ENCODE assay signal across 10 cellular contexts in genomic region chr21:42461185-42461520, GRCh38. TPM values are rescaled to one million over a fixed set of nuclear protein-coding genes. Genes with fewer than 3 reads are reported as not detected.
DNase-seq lines count a peak whose midpoint lies in the region; ATAC-seq and TF ChIP-seq lines count a peak whose summit lies in the region.
"Had no signal": no experiment of that assay in that cellular context is flagged by ENCODE, and none has a peak within 500 bp of the region (broad histone marks: within the 10 kb centered on the region; RNA-seq: fewer than 3 reads in every experiment).

No MANE protein-coding gene starts in this region.

- peak overlapping the region; percentile 58; the same call in 1 of the 2 replicates for H3K4me2 ChIP-seq in DND-41 (ENCODE audit: insufficient read depth, low read length)

- peak in 1 of 2 donors; percentile 21 for TF ChIP-seq POLR2A in Peyer's patch (IDR thresholded peaks at IDR 0.05)

- no peaks in the 10 kb centered on the region for H3K27me3 Mint-ChIP-seq in CD4-positive, alpha-beta memory T cell

- H3K36me3 Mint-ChIP-seq in CD4-positive, alpha-beta memory T cell = no peaks in the 10 kb centered on the region

- no peak overlapping the region for H3K4me3 ChIP-seq in CD4-positive, alpha-beta memory T cell (ENCODE audit: low read length in 2 of 2)
- H3K4me3 ChIP-seq in DND-41 (ENCODE audit: low read depth in 1 of 2, low read length in 2 of 2) (no peak overlapping the region), Peyer's patch (no peak overlapping the region), mucosa of descending colon (no peak overlapping the region)

- no peaks in the 10 kb centered on the region for H3K27me3 ChIP-seq in CD4-positive, alpha-beta memory T cell (ENCODE audit: insufficient read depth, low read length)
- H3K27me3 ChIP-seq in DND-41 (ENCODE audit: insufficient read depth, low read length, poor library complexity) (no peaks in the 10 kb centered on the region), Peyer's patch (no peaks in the 10 kb centered on the region)

- peak overlapping the region; percentile 8 to 96 (median 89) for H3K27ac Mint-ChIP-seq in CD4-positive, alpha-beta memory T cell

- H3K79me2 ChIP-seq in DND-41 (ENCODE audit: insufficient read depth, low read length) = no peaks in the 10 kb centered on the region

- no peak for DNase-seq in CD4-positive, alpha-beta memory T cell
- DNase-seq in DND-41 (no peak), Peyer's patch (peak in 1 of 3 donors; percentile 48), mucosa of descending colon (peak in 2 of 3 donors; percentile 35 to 49), H4 (ENCODE audit: low spot score) (no peak)
- DNase-seq: aorta, left ventricle myocardium superior had no signal

- no peak overlapping the region for H3K9ac ChIP-seq in DND-41 (ENCODE audit: low read depth, low read length)

- H3K27ac ChIP-seq in CD4-positive, alpha-beta memory T cell (ENCODE audit: low read depth, low read length) = no peak overlapping the region
- H3K27ac ChIP-seq in DND-41 (ENCODE audit: low read length) (peak overlapping the region; percentile 72), Peyer's patch (peak overlapping the region; percentile 45 to 94 (median 80))

- no peaks in the 10 kb centered on the region for H3K9me3 ChIP-seq in CD4-positive, alpha-beta memory T cell (ENCODE audit: control insufficient read depth in 1 of 2, low read length in 2 of 2)
- H3K9me3 ChIP-seq in DND-41 (ENCODE audit: insufficient read depth, low read length, severe bottlenecking) = no peaks in the 10 kb centered on the region
- no peaks in the 10 kb centered on the region for H3K9me3 ChIP-seq in Peyer's patch
- no peaks in the 10 kb centered on the region for H3K9me3 ChIP-seq in mucosa of descending colon

- TF ChIP-seq CTCF in DND-41 (IDR thresholded peaks at IDR 0.05; ENCODE audit: borderline replicate concordance, extremely low read depth, low read length, poor library complexity, severe bottlenecking) = no peak
- TF ChIP-seq CTCF in Peyer's patch (IDR thresholded peaks at IDR 0.05) = no peak
- TF ChIP-seq CTCF in mucosa of descending colon (IDR thresholded peaks at IDR 0.05) = no peak

- no peaks in the 10 kb centered on the region for H4K20me1 ChIP-seq in DND-41 (ENCODE audit: insufficient read depth, low read length)

- H3K4me3 Mint-ChIP-seq in CD4-positive, alpha-beta memory T cell = peak overlapping the region in 5 of 8 donors; percentile 42 to 74 (median 62)

- POLR2A ChIA-PET in CD4-positive, alpha-beta memory T cell (lab: Charles Lee; ENCODE audit: partially characterized antibody) = no interaction called here

- H3K4me1 Mint-ChIP-seq in CD4-positive, alpha-beta memory T cell = peaks cover 41 to 69% (median 55%) of the 10 kb centered on the region in 4 donors

- no peak overlapping the region for H2AFZ ChIP-seq in DND-41 (ENCODE audit: low read depth, low read length)

- H3K9me3 Mint-ChIP-seq in CD4-positive, alpha-beta memory T cell = no peaks in the 10 kb centered on the region

- CTCF ChIA-PET in CD4-positive, alpha-beta memory T cell (lab: Charles Lee; ENCODE audit: partially characterized antibody) = no interaction called here

- intact Hi-C loops in CD4-positive, alpha-beta memory T cell (cut with micrococcal nuclease) = loop anchor here (5.0 kb wide), 1 partner anchor 36 kb away; the partner anchor contains the start of gene RSPH1
- intact Hi-C loops in mucosa of descending colon (cut with DNase I, micrococcal nuclease) = loop anchor here in 1 of 2 donors (10.0 kb wide), 1 partner anchor 54 kb away; the partner anchor contains the start of gene SLC37A1

- no peak; the same call in 2 of the 3 replicates for ATAC-seq in DND-41 (ENCODE audit: insufficient read depth, low read depth)
- ATAC-seq in mucosa of descending colon = peak; percentile 25
- ATAC-seq in HG03521 (IDR thresholded peaks at IDR 0.05; ENCODE audit: unreplicated experiment) = no peak
- ATAC-seq in GM19463 (IDR thresholded peaks at IDR 0.05; ENCODE audit: unreplicated experiment) = no peak
- ATAC-seq: left ventricle myocardium superior, SK-N-SH treated with all-trans-retinoic acid at 6 μM for 48 hours had no signal

- peaks cover 57% of the 10 kb centered on the region for H3K4me1 ChIP-seq in CD4-positive, alpha-beta memory T cell (ENCODE audit: insufficient read depth, low read length)
- H3K4me1 ChIP-seq in DND-41 (ENCODE audit: insufficient read depth, low read length) (peaks cover 71% of the 10 kb centered on the region), Peyer's patch (peaks cover 10 to 73% (median 26%) of the 10 kb centered on the region in 4 donors), mucosa of descending colon (ENCODE audit: low read depth) (peaks cover 68% of the 10 kb centered on the region)

- H3K36me3 ChIP-seq in CD4-positive, alpha-beta memory T cell (ENCODE audit: insufficient read depth, low read length) = no peaks in the 10 kb centered on the region
- H3K36me3 ChIP-seq in DND-41 (ENCODE audit: insufficient read depth, low read length) (no peaks in the 10 kb centered on the region), Peyer's patch (no peaks in the 10 kb centered on the region), mucosa of descending colon (ENCODE audit: low read depth) (no peaks in the 10 kb centered on the region)

RNA-seq across cellular contexts. Expression of gene RSPH1, which starts 34.9 kb away (rescaled TPM):
- not detected for total RNA-seq in CD4-positive, alpha-beta memory T cell
- polyA plus RNA-seq in CD4-positive, alpha-beta memory T cell = not detected
- total RNA-seq in Peyer's patch (10 to 100 TPM in 1 of 4 donors, 1 to 10 TPM in 3; 2.5 to 11.0 (median 6.7) TPM), mucosa of descending colon (1 to 10 TPM; 4.0 to 7.6 (median 4.5) TPM)
- total RNA-seq in H4 (2014; rRNA removed; shearing (Covaris generic)) = not detected in 2 replicates
- total RNA-seq: left ventricle myocardium superior had no signal

RNA-seq across cellular contexts. Expression of gene SLC37A1, which starts 52.5 kb away (rescaled TPM):
- total RNA-seq in CD4-positive, alpha-beta memory T cell = 10 to 100 TPM; 18.1 to 18.5 TPM
- 1 to 10 TPM; 4.7 to 7.0 TPM for polyA plus RNA-seq in CD4-positive, alpha-beta memory T cell
- 100 to 1,000 TPM in 3 of 4 donors, 10 to 100 TPM in 1; 66.0 to 249 (median 195) TPM for total RNA-seq in Peyer's patch
- 100 to 1,000 TPM in 1 of 3 donors, 10 to 100 TPM in 2; 52.3 to 179 (median 92.3) TPM for total RNA-seq in mucosa of descending colon
- 6.7 and 9.2 TPM in 2 replicates for total RNA-seq in H4 (2014; rRNA removed; shearing (Covaris generic))

RNA-seq across cellular contexts. Expression of gene UBASH3A, which starts 57.5 kb away (rescaled TPM):
- 10 to 100 TPM; 79.3 to 93.6 TPM for total RNA-seq in CD4-positive, alpha-beta memory T cell
- 10 to 100 TPM; 43.1 to 58.0 TPM for polyA plus RNA-seq in CD4-positive, alpha-beta memory T cell
- total RNA-seq in Peyer's patch (10 to 100 TPM in 1 of 4 donors, 1 to 10 TPM in 3; 3.9 to 14.0 (median 5.3) TPM), mucosa of descending colon (1 to 10 TPM in 2 of 3 donors, under 1 TPM in 1; 0.60 to 2.5 (median 1.8) TPM)
- total RNA-seq in H4 (2014; rRNA removed; shearing (Covaris generic)) = not detected in 2 replicates
- total RNA-seq: left ventricle myocardium superior had no signal

Comparison
In these comparisons a context has a peak if more than half of its experiments do, and no peak if none do; other contexts are left out.
1. DNase-seq: peak in mucosa of descending colon (2 of 3); none in CD4-positive, alpha-beta memory T cell (0 of 5), DND-41 (single experiment) and H4 (single experiment).
2. RNA of gene UBASH3A, which starts 57.5 kb away (total RNA-seq): 79.3 to 93.6 TPM in CD4-positive, alpha-beta memory T cell; 3.9 to 14.0 TPM in Peyer's patch, 0.60 to 2.5 TPM in mucosa of descending colon and not detected in H4; every median in the first group is over 4 times any median in the second.